In genomic region chr1:154788241-154788870, GRCh38 we compare ENCODE assay signal across 28 cellular contexts.
"Had no signal": no experiment of that assay in that cellular context is flagged by ENCODE, and none has a peak within 500 bp of the region (broad histone marks: within the 10 kb centered on the region; RNA-seq: fewer than 3 reads in every experiment).

No MANE protein-coding gene starts in this region.

- H3K9me3 Mint-ChIP-seq: activated naive CD4-positive, alpha-beta T cell treated with anti-CD3 and anti-CD28 coated beads, Interleukin-2, amount 10 ng/mL, durations not matched to agents 7 days and 5 days; activated naive CD8-positive, alpha-beta T cell treated with anti-CD3 and anti-CD28 coated beads, Interleukin-2, amount 10 ng/mL, durations not matched to agents 7 days and 5 days; effector memory CD8-positive, alpha-beta T cell; T-helper 1 cell treated with Interleukin-12 subunit alpha and Interleukin-12 subunit beta and Interleukin-4 antibody, amounts not matched to agents 30 μg/mL and 1 μg/mL, for 36 hours had no signal

- H3K27ac ChIP-seq: ascending aorta, brain microvascular endothelial cell, coronary artery, parathyroid adenoma, psoas muscle, tibial nerve, WERI-Rb-1 had no signal

- H3K79me2 ChIP-seq: parathyroid adenoma had no signal

- DNase-seq: activated CD4-positive, alpha-beta T cell treated with anti-CD3 and anti-CD28 coated beads for 1 hour; activated CD4-positive, alpha-beta T cell treated with anti-CD3 and anti-CD28 coated beads, Interleukin-2, amount 50 U/mL, for 1 hour; activated CD8-positive, alpha-beta memory T cell treated with anti-CD3 and anti-CD28 coated beads for 24 hours; activated gamma-delta T cell; activated naive CD4-positive, alpha-beta T cell treated with anti-CD3 and anti-CD28 coated beads, Interleukin-2, amount 10 ng/mL, durations not matched to agents 7 days and 5 days; activated naive CD8-positive, alpha-beta T cell treated with anti-CD3 and anti-CD28 coated beads, Interleukin-2, amount 10 ng/mL, durations not matched to agents 7 days and 5 days; brain microvascular endothelial cell; dorsolateral prefrontal cortex; effector memory CD8-positive, alpha-beta T cell; hippocampal formation; kidney glomerular epithelial cell; mucosa of descending colon; occipital lobe; stimulated activated CD4-positive, alpha-beta T cell treated with anti-CD3 and anti-CD28 coated beads, Interleukin-15, amount 100 ng/mL, for 24 hours; stimulated activated CD4-positive, alpha-beta T cell treated with anti-CD3 and anti-CD28 coated beads, Interleukin-2, amount 100 ng/mL, for 24 hours; stimulated activated naive CD4-positive, alpha-beta T cell treated with Interleukin-2 at 50 U/mL for 16 hours; T-helper 9 cell; WERI-Rb-1 had no signal

- H3K9ac ChIP-seq: parathyroid adenoma had no signal

- H3K4me1 ChIP-seq: ascending aorta, parathyroid adenoma had no signal

- H2AFZ ChIP-seq: parathyroid adenoma had no signal

- H3K27me3 Mint-ChIP-seq: effector memory CD8-positive, alpha-beta T cell had no signal

- H3K4me2 ChIP-seq: smooth muscle cell had no signal

- H3K4me3 Mint-ChIP-seq: activated naive CD4-positive, alpha-beta T cell treated with anti-CD3 and anti-CD28 coated beads, Interleukin-2, amount 10 ng/mL, durations not matched to agents 7 days and 5 days; activated naive CD8-positive, alpha-beta T cell treated with anti-CD3 and anti-CD28 coated beads, Interleukin-2, amount 10 ng/mL, durations not matched to agents 7 days and 5 days; effector memory CD8-positive, alpha-beta T cell; T-helper 1 cell treated with Interleukin-12 subunit alpha and Interleukin-12 subunit beta and Interleukin-4 antibody, amounts not matched to agents 30 μg/mL and 1 μg/mL, for 36 hours had no signal

- H3K4me3 ChIP-seq: ascending aorta, coronary artery, dorsolateral prefrontal cortex, lung, mucosa of descending colon, psoas muscle, smooth muscle cell, tibial nerve had no signal

- H3K36me3 ChIP-seq: ascending aorta, brain microvascular endothelial cell, tibial nerve, WERI-Rb-1 had no signal

- H3K27me3 ChIP-seq: ascending aorta, dorsolateral prefrontal cortex had no signal

- H3K9me3 ChIP-seq: ascending aorta, mucosa of descending colon, psoas muscle, tibial nerve had no signal

- ATAC-seq: effector memory CD8-positive, alpha-beta T cell; esophagus mucosa; left lobe of liver; mucosa of descending colon; psoas muscle had no signal

- H3K27ac Mint-ChIP-seq: effector memory CD8-positive, alpha-beta T cell; T-helper 1 cell treated with Interleukin-12 subunit alpha and Interleukin-12 subunit beta and Interleukin-4 antibody, amounts not matched to agents 30 μg/mL and 1 μg/mL, for 36 hours had no signal
